ENCODE assay signal across 19 cellular contexts in genomic region chr1:35181790-35182455, GRCh38. TPM values are rescaled to one million over a fixed set of nuclear protein-coding genes. Genes with fewer than 3 reads are reported as not detected.
DNase-seq lines count a peak whose midpoint lies in the region; ATAC-seq and TF ChIP-seq lines count a peak whose summit lies in the region.
"Had no signal": no experiment of that assay in that cellular context is flagged by ENCODE, and none has a peak within 500 bp of the region (broad histone marks: within the 10 kb centered on the region; RNA-seq: fewer than 3 reads in every experiment).

No MANE protein-coding gene starts in this region.

- CTCF ChIA-PET in activated naive CD4-positive, alpha-beta T cell treated with anti-CD3 and anti-CD28 coated beads, Interleukin-2, amount 10 ng/mL, durations not matched to agents 7 days and 5 days (lab: Charles Lee): no interaction called here

- DNase-seq in activated naive CD4-positive, alpha-beta T cell treated with anti-CD3 and anti-CD28 coated beads, Interleukin-2, amount 10 ng/mL, durations not matched to agents 7 days and 5 days: no peak
- DNase-seq in activated naive CD4-positive, alpha-beta T cell treated with Interleukin-2 at 50 U/mL for 16 hours: no peak
- no peak for DNase-seq in effector memory CD8-positive, alpha-beta T cell
- DNase-seq in type B pancreatic cell (ENCODE audit: extremely low spot score, unreplicated experiment): no peak
- DNase-seq in COLO829 (ENCODE audit: low spot score): no peak
- no peak for DNase-seq in NCI-H2227 (lab: John Stamatoyannopoulos, UW; ENCODE audit: unreplicated experiment)
- DNase-seq in glomerular visceral epithelial cell (ENCODE audit: extremely low spot score): no peak
- DNase-seq: activated naive CD8-positive, alpha-beta T cell treated with anti-CD3 and anti-CD28 coated beads, Interleukin-2, amount 10 ng/mL, durations not matched to agents 7 days and 5 days; brain microvascular endothelial cell; EL; NCI-H1105 treated with DMSO at 0.1 percent for 48 hours; NCI-H526 treated with DMSO at 0.1 percent for 48 hours; occipital lobe; Right ventricle myocardium superior; stimulated activated naive CD4-positive, alpha-beta T cell; upper lobe of left lung had no signal

- H3K4me1 Mint-ChIP-seq in activated naive CD4-positive, alpha-beta T cell treated with anti-CD3 and anti-CD28 coated beads, Interleukin-2, amount 10 ng/mL, durations not matched to agents 7 days and 5 days: peaks cover 69% of the 10 kb centered on the region
- H3K4me1 Mint-ChIP-seq in effector memory CD8-positive, alpha-beta T cell (ENCODE audit: low read depth in 2 of 2): peaks cover 46 to 72% of the 10 kb centered on the region in 2 donors
- H3K4me1 Mint-ChIP-seq in type B pancreatic cell (ENCODE audit: unreplicated experiment): peaks cover 37% of the 10 kb centered on the region

- no peak overlapping the region for H3K4me3 Mint-ChIP-seq in activated naive CD4-positive, alpha-beta T cell treated with anti-CD3 and anti-CD28 coated beads, Interleukin-2, amount 10 ng/mL, durations not matched to agents 7 days and 5 days
- peak overlapping the region; percentile 12 to 23 for H3K4me3 Mint-ChIP-seq in effector memory CD8-positive, alpha-beta T cell
- peak overlapping the region; percentile 26 for H3K4me3 Mint-ChIP-seq in type B pancreatic cell
- H3K4me3 Mint-ChIP-seq: activated naive CD8-positive, alpha-beta T cell treated with anti-CD3 and anti-CD28 coated beads, Interleukin-2, amount 10 ng/mL, durations not matched to agents 7 days and 5 days; dendritic cell treated with granulocyte-macrophage colony-stimulating factor and Interleukin-4, amounts not matched to agents 40 ng/mL and 50 ng/mL, for 4 days had no signal

- no peaks in the 10 kb centered on the region for H3K27me3 Mint-ChIP-seq in activated naive CD4-positive, alpha-beta T cell treated with anti-CD3 and anti-CD28 coated beads, Interleukin-2, amount 10 ng/mL, durations not matched to agents 7 days and 5 days
- no peaks in the 10 kb centered on the region for H3K27me3 Mint-ChIP-seq in effector memory CD8-positive, alpha-beta T cell
- no peaks in the 10 kb centered on the region for H3K27me3 Mint-ChIP-seq in type B pancreatic cell
- H3K27me3 Mint-ChIP-seq: activated naive CD8-positive, alpha-beta T cell treated with anti-CD3 and anti-CD28 coated beads, Interleukin-2, amount 10 ng/mL, durations not matched to agents 7 days and 5 days; dendritic cell treated with granulocyte-macrophage colony-stimulating factor and Interleukin-4, amounts not matched to agents 40 ng/mL and 50 ng/mL, for 4 days had no signal

- no peak for TF ChIP-seq CTCF in type B pancreatic cell (conservative IDR thresholded peaks at IDR 0.05)

- H3K27ac Mint-ChIP-seq in activated naive CD4-positive, alpha-beta T cell treated with anti-CD3 and anti-CD28 coated beads, Interleukin-2, amount 10 ng/mL, durations not matched to agents 7 days and 5 days: peak overlapping the region; percentile 65
- peak overlapping the region; percentile 53 to 81 for H3K27ac Mint-ChIP-seq in effector memory CD8-positive, alpha-beta T cell
- H3K27ac Mint-ChIP-seq in type B pancreatic cell: peak overlapping the region; percentile 73
- H3K27ac Mint-ChIP-seq: activated naive CD8-positive, alpha-beta T cell treated with anti-CD3 and anti-CD28 coated beads, Interleukin-2, amount 10 ng/mL, durations not matched to agents 7 days and 5 days; dendritic cell treated with granulocyte-macrophage colony-stimulating factor and Interleukin-4, amounts not matched to agents 40 ng/mL and 50 ng/mL, for 4 days had no signal

- no peak for ATAC-seq in effector memory CD8-positive, alpha-beta T cell (replicated peaks)
- ATAC-seq: esophagus mucosa had no signal

- no peaks in the 10 kb centered on the region for H3K9me3 Mint-ChIP-seq in activated naive CD4-positive, alpha-beta T cell treated with anti-CD3 and anti-CD28 coated beads, Interleukin-2, amount 10 ng/mL, durations not matched to agents 7 days and 5 days
- no peaks in the 10 kb centered on the region for H3K9me3 Mint-ChIP-seq in effector memory CD8-positive, alpha-beta T cell
- H3K9me3 Mint-ChIP-seq in type B pancreatic cell: no peaks in the 10 kb centered on the region
- H3K9me3 Mint-ChIP-seq: activated naive CD8-positive, alpha-beta T cell treated with anti-CD3 and anti-CD28 coated beads, Interleukin-2, amount 10 ng/mL, durations not matched to agents 7 days and 5 days; dendritic cell treated with granulocyte-macrophage colony-stimulating factor and Interleukin-4, amounts not matched to agents 40 ng/mL and 50 ng/mL, for 4 days had no signal

- peaks cover 84% of the 10 kb centered on the region for H3K36me3 Mint-ChIP-seq in activated naive CD4-positive, alpha-beta T cell treated with anti-CD3 and anti-CD28 coated beads, Interleukin-2, amount 10 ng/mL, durations not matched to agents 7 days and 5 days
- H3K36me3 Mint-ChIP-seq in effector memory CD8-positive, alpha-beta T cell (ENCODE audit: insufficient read depth): peaks cover 100% of the 10 kb centered on the region
- H3K36me3 Mint-ChIP-seq in type B pancreatic cell: peaks cover 71% of the 10 kb centered on the region

TF ChIP-seq in PFSK-1, 5 proteins besides CTCF, POLR2A, EP300 and RAD21:
- TF ChIP-seq FOXP2 (optimal IDR thresholded peaks at IDR 0.05; ENCODE audit: borderline replicate concordance, extremely low read depth, extremely low read length, insufficient read depth) (no peak), REST (IDR thresholded peaks at IDR 0.05; ENCODE audit: insufficient read depth in 1 of 2, low read depth in 2 of 2, low read length in 2 of 2) (no peak), SIN3A (IDR thresholded peaks at IDR 0.05; ENCODE audit: borderline replicate concordance, insufficient read depth, low read length) (no peak), TAF1 (IDR thresholded peaks at IDR 0.05; ENCODE audit: borderline replicate concordance, insufficient read depth, low read length) (no peak), POLR2AphosphoS5 (IDR thresholded peaks at IDR 0.05; ENCODE audit: low read depth, low read length) (peak; percentile 21; the same call in 1 of the 2 replicates)

RNA-seq across cellular contexts. Expression of gene SFPQ, which starts 11.0 kb away (rescaled TPM):
- 129 TPM for polyA plus RNA-seq in PFSK-1 (2012; ENCODE audit: insufficient read length, low read depth)
- total RNA-seq in type B pancreatic cell (ENCODE audit: low replicate concordance): 256 and 445 TPM in 2 replicates
